In genomic region chr10:29794776-29795635, GRCh38 we compare ENCODE assay signal across 15 cellular contexts.
DNase-seq lines count a peak whose midpoint lies in the region; ATAC-seq and TF ChIP-seq lines count a peak whose summit lies in the region.
"Had no signal": no experiment of that assay in that cellular context is flagged by ENCODE, and none has a peak within 500 bp of the region (broad histone marks: within the 10 kb centered on the region; RNA-seq: fewer than 3 reads in every experiment).

No MANE protein-coding gene starts in this region.

- DNase-seq in SK-N-SH, result no peak
- DNase-seq in esophagus squamous epithelium (lab: John Stamatoyannopoulos, UW), result no peak
- DNase-seq in ureter (ENCODE audit: low spot score), result peak; percentile 54
- no peak for DNase-seq in effector CD4-positive, alpha-beta T cell
- DNase-seq: activated CD4-positive, alpha-beta T cell treated with anti-CD3 and anti-CD28 coated beads for 36 hours; CD8-positive, alpha-beta memory T cell; midbrain; NCI-H446; retina; stimulated activated naive CD4-positive, alpha-beta T cell treated with Interleukin-2 at 50 U/mL for 16 hours; T-helper 1 cell had no signal

- H3K79me2 ChIP-seq in SK-N-SH (ENCODE audit: insufficient read depth), result no peaks in the 10 kb centered on the region

- TF ChIP-seq POLR2A in esophagus squamous epithelium (IDR thresholded peaks at IDR 0.05), result no peak

- intact Hi-C loops in esophagus squamous epithelium (cut with DNase I), result no loop called here

- TF ChIP-seq RAD21 in SK-N-SH (IDR thresholded peaks at IDR 0.05; ENCODE audit: low read length), result no peak

- peaks cover 10% of the 10 kb centered on the region for H3F3A ChIP-seq in SK-N-SH (replicated peaks; ENCODE audit: insufficient read depth)

- TF ChIP-seq EP300 in SK-N-SH (IDR thresholded peaks at IDR 0.05; ENCODE audit: borderline replicate concordance in 1 of 2, low read depth in 1 of 2, low read length in 1 of 2), result no peak

- no peak for TF ChIP-seq CTCF in SK-N-SH (IDR thresholded peaks at IDR 0.05)
- no peak for TF ChIP-seq CTCF in esophagus squamous epithelium (IDR thresholded peaks at IDR 0.05)

- no peak overlapping the region for H3K9ac ChIP-seq in SK-N-SH

- no peaks in the 10 kb centered on the region for H3K9me2 ChIP-seq in SK-N-SH

- no peaks in the 10 kb centered on the region for H3K36me3 ChIP-seq in SK-N-SH (replicated peaks in 1 of 2; ENCODE audit: control insufficient read depth in 1 of 2, insufficient read depth in 2 of 2, low read length in 1 of 2)
- H3K36me3 ChIP-seq in esophagus squamous epithelium, result no peaks in the 10 kb centered on the region
- H3K36me3 ChIP-seq in muscle layer of duodenum (ENCODE audit: control insufficient read depth in 1 of 2, insufficient read depth in 2 of 2, low read length in 2 of 2), result no peaks in the 10 kb centered on the region

- H3K27me3 ChIP-seq in SK-N-SH (ENCODE audit: insufficient read depth) (no peaks in the 10 kb centered on the region), esophagus squamous epithelium (no peaks in the 10 kb centered on the region), muscle layer of duodenum (ENCODE audit: low read depth, low read length) (no peaks in the 10 kb centered on the region)

- peaks cover 0 to 9% of the 10 kb centered on the region in 2 experiments; a peak in 3 of 4 replicates for H3K4me1 ChIP-seq in SK-N-SH (ENCODE audit: control insufficient read depth in 1 of 2, insufficient read depth in 2 of 2, low read depth in 1 of 2, low read length in 1 of 2)
- peaks cover 0 to 25% (median 0%) of the 10 kb centered on the region in 3 donors for H3K4me1 ChIP-seq in esophagus squamous epithelium
- no peaks in the 10 kb centered on the region for H3K4me1 ChIP-seq in muscle layer of duodenum (ENCODE audit: control insufficient read depth in 1 of 2, insufficient read depth in 2 of 2, low read length in 2 of 2)

- no peaks in the 10 kb centered on the region for H4K20me1 ChIP-seq in SK-N-SH (ENCODE audit: insufficient read depth)

- peak overlapping the region; percentile 29; the same call in 1 of the 2 replicates for H3K4me2 ChIP-seq in SK-N-SH

- H3K27ac ChIP-seq in SK-N-SH (ENCODE audit: low read depth in 2 of 2, low read length in 1 of 2) (peak overlapping the region; percentile 54 to 56; a peak in 2 of 4 replicates), esophagus squamous epithelium (peak overlapping the region; percentile 40 to 74 (median 72)), muscle layer of duodenum (ENCODE audit: low read length) (peak overlapping the region; percentile 74)

- peak overlapping the region; percentile 44; the same call in 1 of the 2 replicates for H2AFZ ChIP-seq in SK-N-SH (ENCODE audit: low read depth)

- POLR2A ChIA-PET in SK-N-SH (lab: Yijun Ruan, JAX), result no interaction called here

- WGBS in SK-N-SH (ENCODE audit: low lambda C conversion rate), result 66% methylated on average over 11 of the region's 11 CpGs
- WGBS in esophagus squamous epithelium, 2 donors, result 57 to 76% methylated on average over 11 of the region's 11 CpGs

- H3K9me3 ChIP-seq in SK-N-SH, result no peaks in the 10 kb centered on the region
- no peaks in the 10 kb centered on the region for H3K9me3 ChIP-seq in esophagus squamous epithelium
- H3K9me3 ChIP-seq in muscle layer of duodenum (ENCODE audit: control insufficient read depth in 1 of 2, low read length in 2 of 2), result no peaks in the 10 kb centered on the region

- CTCF ChIA-PET in SK-N-SH (lab: Yijun Ruan, JAX), result no interaction called here

- H3K4me3 ChIP-seq in SK-N-SH (ENCODE audit: low read depth in 2 of 2, low read length in 1 of 2), result no peak overlapping the region
- H3K4me3 ChIP-seq in esophagus squamous epithelium, result no peak overlapping the region
- H3K4me3 ChIP-seq in muscle layer of duodenum (ENCODE audit: low read depth in 1 of 2, low read length in 2 of 2), result no peak overlapping the region

- no peak for ATAC-seq in GM21619 (IDR thresholded peaks at IDR 0.05; ENCODE audit: unreplicated experiment)
- no peak for ATAC-seq in HG03025 (IDR thresholded peaks at IDR 0.05; ENCODE audit: low FRiP score, unreplicated experiment)
- ATAC-seq: activated CD4-positive, alpha-beta T cell treated with anti-CD3 and anti-CD28 coated beads for 36 hours; HCT116 had no signal

TF ChIP-seq in SK-N-SH, 30 proteins besides CTCF, POLR2A, EP300 and RAD21:
- TF ChIP-seq YY1 (IDR thresholded peaks at IDR 0.05; ENCODE audit: low read depth) (no peak), RFX5 (IDR thresholded peaks at IDR 0.05; ENCODE audit: low read length) (no peak), IRF3 (IDR thresholded peaks at IDR 0.05; ENCODE audit: low read depth, low read length) (no peak)
- TF ChIP-seq, protein P1, sequence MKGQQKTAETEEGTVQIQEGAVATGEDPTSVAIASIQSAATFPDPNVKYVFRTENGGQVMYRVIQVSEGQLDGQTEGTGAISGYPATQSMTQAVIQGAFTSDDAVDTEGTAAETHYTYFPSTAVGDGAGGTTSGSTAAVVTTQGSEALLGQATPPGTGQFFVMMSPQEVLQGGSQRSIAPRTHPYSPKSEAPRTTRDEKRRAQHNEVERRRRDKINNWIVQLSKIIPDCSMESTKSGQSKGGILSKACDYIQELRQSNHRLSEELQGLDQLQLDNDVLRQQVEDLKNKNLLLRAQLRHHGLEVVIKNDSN (IDR thresholded peaks at IDR 0.05; ENCODE audit: borderline replicate concordance, low read depth), result no peak
